Comparison of ENCODE assay signal across 9 cellular contexts in genomic region chr1:34742667-34743270, GRCh38. TPM values are rescaled to one million over a fixed set of nuclear protein-coding genes. Genes with fewer than 3 reads are reported as not detected.
DNase-seq lines count a peak whose midpoint lies in the region; ATAC-seq lines count a peak whose summit lies in the region.
"Had no signal": no experiment of that assay in that cellular context is flagged by ENCODE, and none has a peak within 500 bp of the region (broad histone marks: within the 10 kb centered on the region; RNA-seq: fewer than 3 reads in every experiment).

No MANE protein-coding gene starts in this region.

- H3K27ac Mint-ChIP-seq in activated CD4-positive, alpha-beta T cell treated with anti-CD3 and anti-CD28 coated beads for 36 hours: no peak overlapping the region
- H3K27ac Mint-ChIP-seq: dendritic cell treated with granulocyte-macrophage colony-stimulating factor and Interleukin-4, amounts not matched to agents 40 ng/mL and 50 ng/mL, for 4 days had no signal

- no peaks in the 10 kb centered on the region for H3K27me3 Mint-ChIP-seq in activated CD4-positive, alpha-beta T cell treated with anti-CD3 and anti-CD28 coated beads for 36 hours

- H3K9me3 Mint-ChIP-seq in activated CD4-positive, alpha-beta T cell treated with anti-CD3 and anti-CD28 coated beads for 36 hours (ENCODE audit: low read depth): no peaks in the 10 kb centered on the region
- H3K9me3 Mint-ChIP-seq: dendritic cell treated with granulocyte-macrophage colony-stimulating factor and Interleukin-4, amounts not matched to agents 40 ng/mL and 50 ng/mL, for 4 days had no signal

- H3K4me3 Mint-ChIP-seq in activated CD4-positive, alpha-beta T cell treated with anti-CD3 and anti-CD28 coated beads for 36 hours: no peak overlapping the region
- H3K4me3 Mint-ChIP-seq: dendritic cell treated with granulocyte-macrophage colony-stimulating factor and Interleukin-4, amounts not matched to agents 40 ng/mL and 50 ng/mL, for 4 days had no signal

- ATAC-seq in HG02885 (IDR thresholded peaks at IDR 0.05; ENCODE audit: poor library complexity, unreplicated experiment) (peak; percentile 71), left lobe of liver (peak; percentile 99), GM18870 (IDR thresholded peaks at IDR 0.05; ENCODE audit: unreplicated experiment) (no peak)
- peak; percentile 98 for ATAC-seq in activated CD4-positive, alpha-beta T cell treated with anti-CD3 and anti-CD28 coated beads for 36 hours

- peak; percentile 60 for DNase-seq in EL
- peak; percentile 37 for DNase-seq in NCI-H226
- peak; percentile 91 for DNase-seq in activated CD4-positive, alpha-beta T cell treated with anti-CD3 and anti-CD28 coated beads for 36 hours
- DNase-seq in cerebellar cortex (ENCODE audit: low spot score): peak; percentile 70
- peak; percentile 82 for DNase-seq in left lobe of liver (ENCODE audit: low spot score)
- peak; percentile 83 for DNase-seq in stimulated activated CD4-positive, alpha-beta T cell treated with anti-CD3 and anti-CD28 coated beads, Interleukin-4, amount 100 ng/mL, for 1 hour

- H3K4me1 Mint-ChIP-seq in activated CD4-positive, alpha-beta T cell treated with anti-CD3 and anti-CD28 coated beads for 36 hours: no peaks in the 10 kb centered on the region

- intact Hi-C loops in activated CD4-positive, alpha-beta T cell treated with anti-CD3 and anti-CD28 coated beads for 36 hours (cut with DNase I, micrococcal nuclease): loop anchor here (1.0 to 5.0 kb wide), 6 partner anchors 61 to 1110 kb away; no protein-coding TSS in a partner anchor

- POLR2A ChIA-PET in activated CD4-positive, alpha-beta T cell treated with anti-CD3 and anti-CD28 coated beads for 36 hours (lab: Charles Lee): no interaction called here

- CTCF ChIA-PET in activated CD4-positive, alpha-beta T cell treated with anti-CD3 and anti-CD28 coated beads for 36 hours (lab: Charles Lee): interaction anchor here (0.5 to 2.9 kb wide), 32 partner anchors 9 to 1657 kb away, joined by 3 to 25 read pairs (median 4); no protein-coding TSS in a partner anchor

- no peaks in the 10 kb centered on the region for H3K36me3 Mint-ChIP-seq in activated CD4-positive, alpha-beta T cell treated with anti-CD3 and anti-CD28 coated beads for 36 hours (ENCODE audit: low read depth)

RNA-seq across cellular contexts. Expression of gene GJB5, which starts 12.1 kb away (rescaled TPM):
- total RNA-seq in activated CD4-positive, alpha-beta T cell treated with anti-CD3 and anti-CD28 coated beads for 36 hours: not detected
- not detected for total RNA-seq in left lobe of liver

RNA-seq across cellular contexts. Expression of gene GJB4, which starts 16.8 kb away (rescaled TPM):
- not detected for total RNA-seq in activated CD4-positive, alpha-beta T cell treated with anti-CD3 and anti-CD28 coated beads for 36 hours
- total RNA-seq in left lobe of liver: not detected

RNA-seq across cellular contexts. Expression of gene GJB3, which starts 38.2 kb away (rescaled TPM):
- total RNA-seq in activated CD4-positive, alpha-beta T cell treated with anti-CD3 and anti-CD28 coated beads for 36 hours: not detected
- total RNA-seq in left lobe of liver: 0.08 TPM

RNA-seq across cellular contexts. Expression of gene GJA4, which starts 50.0 kb away (rescaled TPM):
- not detected for total RNA-seq in activated CD4-positive, alpha-beta T cell treated with anti-CD3 and anti-CD28 coated beads for 36 hours
- total RNA-seq in left lobe of liver: 12.5 TPM

Comparison
In these comparisons a context has a peak if more than half of its experiments do, and no peak if none do; other contexts are left out.
1. DNase-seq: peak in every context shown above with its lines; median percentile 91 in activated CD4-positive, alpha-beta T cell treated with anti-CD3 and anti-CD28 coated beads for 36 hours; 83 in stimulated activated CD4-positive, alpha-beta T cell treated with anti-CD3 and anti-CD28 coated beads, Interleukin-4, amount 100 ng/mL, for 1 hour; 82 in left lobe of liver; 70 in cerebellar cortex; 60 in EL; 37 in NCI-H226.